In genomic region chr22:46381731-46382130, GRCh38 we compare ENCODE assay signal across 17 cellular contexts. TPM values are rescaled to one million over a fixed set of nuclear protein-coding genes. Genes with fewer than 3 reads are reported as not detected.
DNase-seq lines count a peak whose midpoint lies in the region; ATAC-seq and TF ChIP-seq lines count a peak whose summit lies in the region.
"Had no signal": no experiment of that assay in that cellular context is flagged by ENCODE, and none has a peak within 500 bp of the region (broad histone marks: within the 10 kb centered on the region; RNA-seq: fewer than 3 reads in every experiment).

No MANE protein-coding gene starts in this region.

- no peak overlapping the region for H2BK5ac ChIP-seq in neuronal stem cell (ENCODE audit: low read length)

- H4K8ac ChIP-seq in neuronal stem cell (ENCODE audit: low read depth, low read length) = no peak overlapping the region

- ATAC-seq in natural killer cell treated with Interleukin-12 subunit alpha and Interleukin-12 subunit beta and Interleukin-15 and Interleukin-18, amount 100 ng/mL, for 72 hours = no peak
- ATAC-seq in natural killer cell = no peak
- ATAC-seq: CD8-positive, alpha-beta T cell; GM12878 had no signal

- peak overlapping the region; percentile 27 for H3K23ac ChIP-seq in neuronal stem cell (ENCODE audit: low read depth, low read length, poor library complexity)

- no peaks in the 10 kb centered on the region for H3K9me3 Mint-ChIP-seq in natural killer cell treated with Interleukin-12 subunit alpha and Interleukin-12 subunit beta and Interleukin-15 and Interleukin-18, amount 100 ng/mL, for 72 hours
- no peaks in the 10 kb centered on the region for H3K9me3 Mint-ChIP-seq in natural killer cell
- H3K9me3 Mint-ChIP-seq: CD8-positive, alpha-beta T cell had no signal

- H2AK5ac ChIP-seq in neuronal stem cell (ENCODE audit: low read depth, low read length) = peak overlapping the region; percentile 51

- H4K91ac ChIP-seq in neuronal stem cell (ENCODE audit: low read depth, low read length, poor library complexity) = no peak overlapping the region

- H3K27me3 Mint-ChIP-seq in natural killer cell treated with Interleukin-12 subunit alpha and Interleukin-12 subunit beta and Interleukin-15 and Interleukin-18, amount 100 ng/mL, for 72 hours = peaks cover 0 to 4% of the 10 kb centered on the region in 2 donors
- H3K27me3 Mint-ChIP-seq in natural killer cell (ENCODE audit: low read depth in 2 of 2) = peaks cover 0 to 3% of the 10 kb centered on the region in 2 donors
- H3K27me3 Mint-ChIP-seq: B cell; CD4-positive, CD25-positive, alpha-beta regulatory T cell had no signal

- H3K36me3 Mint-ChIP-seq in natural killer cell treated with Interleukin-12 subunit alpha and Interleukin-12 subunit beta and Interleukin-15 and Interleukin-18, amount 100 ng/mL, for 72 hours = no peaks in the 10 kb centered on the region
- H3K36me3 Mint-ChIP-seq in natural killer cell = no peaks in the 10 kb centered on the region
- H3K36me3 Mint-ChIP-seq: CD4-positive, CD25-positive, alpha-beta regulatory T cell; CD8-positive, alpha-beta T cell had no signal

- H3K18ac ChIP-seq in neuronal stem cell (ENCODE audit: low read length) = no peak overlapping the region

- H3K4ac ChIP-seq in neuronal stem cell (ENCODE audit: low read length) = no peak overlapping the region

- peaks cover 19% of the 10 kb centered on the region for H3K4me1 ChIP-seq in NT2/D1 (ENCODE audit: insufficient read depth, insufficient read length)
- peaks cover 33 to 34% of the 10 kb centered on the region in 2 donors for H3K4me1 ChIP-seq in neuronal stem cell (ENCODE audit: control insufficient read depth in 2 of 2, insufficient read depth in 1 of 2, low read depth in 1 of 2, low read length in 2 of 2)

- H2BK15ac ChIP-seq in neuronal stem cell (ENCODE audit: low read length) = no peak overlapping the region

- H3K27ac ChIP-seq in neuronal stem cell (replicated peaks; ENCODE audit: low read length) = no peak overlapping the region
- H3K27ac ChIP-seq: BLaER1, C4-2B, GM23248 had no signal

- H3K9me3 ChIP-seq in NT2/D1 (ENCODE audit: insufficient read depth, low read length) (peaks cover 4% of the 10 kb centered on the region; the same call in 1 of the 2 replicates), neuronal stem cell (replicated peaks in 1 of 2; ENCODE audit: control insufficient read depth in 2 of 2, insufficient read depth in 1 of 2, low read depth in 1 of 2, low read length in 2 of 2) (peaks cover 2% of the 10 kb centered on the region in 2 donors)

- H3K4me3 Mint-ChIP-seq in natural killer cell treated with Interleukin-12 subunit alpha and Interleukin-12 subunit beta and Interleukin-15 and Interleukin-18, amount 100 ng/mL, for 72 hours = no peak overlapping the region
- no peak overlapping the region for H3K4me3 Mint-ChIP-seq in natural killer cell
- H3K4me3 Mint-ChIP-seq: B cell; CD4-positive, CD25-positive, alpha-beta regulatory T cell; CD8-positive, alpha-beta T cell had no signal

- H3K4me3 ChIP-seq in NT2/D1 (ENCODE audit: insufficient read length, low read depth) = no peak overlapping the region
- H3K4me3 ChIP-seq in neuronal stem cell (ENCODE audit: low read length in 2 of 2) = no peak overlapping the region
- H3K4me3 ChIP-seq: BLaER1, GM12878, GM23248 had no signal

- H3K36me3 ChIP-seq in NT2/D1 (ENCODE audit: insufficient read depth, insufficient read length, low read length) (peaks cover 10% of the 10 kb centered on the region), neuronal stem cell (replicated peaks in 1 of 2; ENCODE audit: control insufficient read depth in 2 of 2, insufficient read depth in 2 of 2, low read length in 2 of 2) (peaks cover 2 to 32% of the 10 kb centered on the region in 2 donors)

- H2AFZ ChIP-seq in neuronal stem cell (ENCODE audit: low read length) = no peak overlapping the region
- H2AFZ ChIP-seq: GM23248 had no signal

- peaks cover 4 to 27% of the 10 kb centered on the region in 2 donors for H3K4me1 Mint-ChIP-seq in natural killer cell treated with Interleukin-12 subunit alpha and Interleukin-12 subunit beta and Interleukin-15 and Interleukin-18, amount 100 ng/mL, for 72 hours (ENCODE audit: low read depth in 2 of 2)
- peaks cover 9 to 20% of the 10 kb centered on the region in 2 donors for H3K4me1 Mint-ChIP-seq in natural killer cell
- H3K4me1 Mint-ChIP-seq: B cell; CD4-positive, CD25-positive, alpha-beta regulatory T cell had no signal

- H3K27me3 ChIP-seq in NT2/D1 (ENCODE audit: insufficient read depth, insufficient read length) (no peaks in the 10 kb centered on the region), neuronal stem cell (ENCODE audit: control insufficient read depth in 3 of 3, insufficient read depth in 3 of 3, low read depth in 1 of 3, low read length in 3 of 3) (peaks cover 0 to 20% (median 0%) of the 10 kb centered on the region in 3 experiments)

- H3K4me2 ChIP-seq in neuronal stem cell (ENCODE audit: insufficient read depth, low read length, poor library complexity, severe bottlenecking) = no peak overlapping the region

- no peak for TF ChIP-seq CTCF in natural killer cell (IDR thresholded peaks at IDR 0.05)

- no peak overlapping the region for H3K27ac Mint-ChIP-seq in natural killer cell treated with Interleukin-12 subunit alpha and Interleukin-12 subunit beta and Interleukin-15 and Interleukin-18, amount 100 ng/mL, for 72 hours
- H3K27ac Mint-ChIP-seq in natural killer cell = no peak overlapping the region
- H3K27ac Mint-ChIP-seq: B cell; CD4-positive, CD25-positive, alpha-beta regulatory T cell; CD8-positive, alpha-beta T cell had no signal

- WGBS in neuronal stem cell (ENCODE audit: extremely low coverage in 2 of 2, insufficient read length in 2 of 2, insufficient replicate concordance in 1 of 2), 2 donors = no CpG with 5 or more reads among the region's 27 CpGs

- H3K79me1 ChIP-seq in neuronal stem cell (ENCODE audit: low read depth, low read length) = peaks cover 2% of the 10 kb centered on the region

- peak overlapping the region; percentile 49 for H2BK120ac ChIP-seq in neuronal stem cell (ENCODE audit: low read depth, low read length)

- intact Hi-C loops in natural killer cell (cut with micrococcal nuclease) = no loop called here

- H3K14ac ChIP-seq in neuronal stem cell (ENCODE audit: low read length) = peak overlapping the region; percentile 2

- H3K9ac ChIP-seq in NT2/D1 (ENCODE audit: insufficient read length, low read depth) = peak overlapping the region; percentile 32
- H3K9ac ChIP-seq in neuronal stem cell (ENCODE audit: low read depth, low read length, poor library complexity) = peak overlapping the region; percentile 47
- H3K9ac ChIP-seq: BLaER1, GM23248 had no signal

- peak; percentile 53 for DNase-seq in natural killer cell treated with Interleukin-12 subunit alpha and Interleukin-12 subunit beta and Interleukin-15 and Interleukin-18, amount 100 ng/mL, for 72 hours (ENCODE audit: low spot score)
- no peak for DNase-seq in natural killer cell
- no peak for DNase-seq in NT2/D1 (ENCODE audit: low read depth, low spot score)
- no peak for DNase-seq in neuronal stem cell (ENCODE audit: low spot score)
- DNase-seq in glomerular visceral epithelial cell (ENCODE audit: extremely low spot score) = no peak
- DNase-seq in T-helper 2 cell = no peak
- DNase-seq: CD4-positive, CD25-positive, alpha-beta regulatory T cell; CD8-positive, alpha-beta T cell; DMS 273 treated with DMSO at 0.1 percent for 48 hours; DMS79; GDM1; H7 had no signal

- H2BK12ac ChIP-seq in neuronal stem cell (ENCODE audit: low read length) = no peak overlapping the region

RNA-seq across cellular contexts. Expression of gene TRMU, which starts 46.2 kb away (rescaled TPM):
- 100 to 1,000 TPM in 1 of 2 donors, 10 to 100 TPM in 1; 72.7 to 135 TPM for total RNA-seq in natural killer cell treated with Interleukin-12 subunit alpha and Interleukin-12 subunit beta and Interleukin-15 and Interleukin-18, amount 100 ng/mL, for 72 hours
- 10 to 100 TPM; 54.5 to 77.9 (median 58.4) TPM for total RNA-seq in natural killer cell
- polyA plus RNA-seq in neuronal stem cell (2013, experiment 1 of 2) = 30.9 TPM
- 33.3 TPM for polyA plus RNA-seq in neuronal stem cell (2013, experiment 2 of 2)
